In genomic region chr19:15149704-15150103, GRCh38 we compare ENCODE assay signal across 9 cellular contexts. TPM values are rescaled to one million over a fixed set of nuclear protein-coding genes. Genes with fewer than 3 reads are reported as not detected.
"Had no signal": no experiment of that assay in that cellular context is flagged by ENCODE, and none has a peak within 500 bp of the region (broad histone marks: within the 10 kb centered on the region; RNA-seq: fewer than 3 reads in every experiment).

No MANE protein-coding gene starts in this region.

- H3K27ac ChIP-seq: cardiac muscle cell, esophagus squamous epithelium, neural progenitor cell, ovary, psoas muscle, skin epidermis, tibial nerve, vagina had no signal

- H3K27me3 ChIP-seq: neural progenitor cell, ovary, tibial nerve, vagina had no signal

- H3K4me3 ChIP-seq: cardiac muscle cell, esophagus squamous epithelium, neural progenitor cell, ovary, psoas muscle, skin epidermis, tibial nerve, vagina had no signal

- H3K9me3 ChIP-seq: esophagus squamous epithelium, ovary, psoas muscle, vagina had no signal

- H3K36me3 ChIP-seq: cardiac muscle cell, esophagus squamous epithelium, neural progenitor cell, ovary, tibial nerve, vagina had no signal

- H3K4me1 ChIP-seq: neural progenitor cell, psoas muscle, tibial nerve, vagina had no signal

- DNase-seq: esophagus squamous epithelium had no signal

RNA-seq across cellular contexts. Expression of gene NOTCH3, which starts 51.1 kb away (rescaled TPM):
- total RNA-seq: activated T-helper 2 cell treated with anti-CD3 and anti-CD28 coated beads, Interferon-gamma antibody, Interleukin-2, Interleukin-4, amounts not matched to agents 10 μg/mL and 5 μg/mL and 100 μg/mL, durations not matched to agents 14 hours and 24 hours and 36 hours had no signal
